Comparison of ENCODE assay signal across 1 cellular context in the genomic region with DNA sequence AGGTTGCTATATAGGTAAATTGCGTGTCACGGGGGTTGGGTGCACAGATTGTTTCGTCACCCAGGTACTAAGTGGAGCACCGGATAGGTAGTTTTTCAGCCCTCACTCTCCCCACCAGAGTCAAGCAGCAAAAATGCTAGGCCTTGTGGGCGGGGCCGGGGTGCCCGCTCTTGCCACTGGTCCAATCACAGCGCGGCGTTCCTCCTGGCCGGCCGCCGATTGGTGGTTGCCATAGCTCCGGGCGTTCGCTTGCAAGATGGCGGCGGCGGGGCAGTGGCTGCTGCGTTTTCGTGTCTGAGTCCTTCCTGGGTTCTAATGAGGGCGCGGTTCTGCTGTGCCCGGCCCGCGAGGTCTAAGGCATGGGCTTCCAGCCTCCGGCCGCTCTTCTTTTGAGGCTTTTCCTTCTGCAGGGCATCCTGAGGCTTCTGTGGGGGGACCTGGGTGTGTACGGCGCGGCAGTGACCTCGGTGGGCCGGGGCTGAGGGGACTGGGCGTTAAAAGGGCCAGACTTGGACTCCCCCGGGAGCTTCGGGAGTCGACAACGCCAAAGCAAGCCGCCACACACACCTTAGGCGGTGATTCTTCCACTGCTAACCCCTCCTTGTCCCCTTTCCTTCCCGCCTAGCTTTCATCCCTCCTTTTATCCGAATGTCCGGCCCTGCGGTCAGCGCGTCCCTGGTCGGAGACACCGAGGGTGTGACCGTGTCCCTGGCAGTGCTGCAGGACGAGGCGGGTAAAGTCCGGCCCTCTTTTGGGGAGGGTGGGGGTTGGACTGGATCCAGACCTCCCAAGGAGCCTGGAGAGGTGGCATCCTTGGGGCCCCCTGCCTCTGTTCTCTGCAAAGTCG.
TF ChIP-seq lines count a peak whose summit lies in the region.

A gene (plus strand): TSS at position 232 of the 847 bp plus-strand sequence. CDS start 128 bp downstream, at position 360.

TF ChIP-seq in HEK293, 187 proteins besides CTCF, POLR2A, EP300 and RAD21 (continued from another document and continues in another):
- TF ChIP-seq, protein P1, sequence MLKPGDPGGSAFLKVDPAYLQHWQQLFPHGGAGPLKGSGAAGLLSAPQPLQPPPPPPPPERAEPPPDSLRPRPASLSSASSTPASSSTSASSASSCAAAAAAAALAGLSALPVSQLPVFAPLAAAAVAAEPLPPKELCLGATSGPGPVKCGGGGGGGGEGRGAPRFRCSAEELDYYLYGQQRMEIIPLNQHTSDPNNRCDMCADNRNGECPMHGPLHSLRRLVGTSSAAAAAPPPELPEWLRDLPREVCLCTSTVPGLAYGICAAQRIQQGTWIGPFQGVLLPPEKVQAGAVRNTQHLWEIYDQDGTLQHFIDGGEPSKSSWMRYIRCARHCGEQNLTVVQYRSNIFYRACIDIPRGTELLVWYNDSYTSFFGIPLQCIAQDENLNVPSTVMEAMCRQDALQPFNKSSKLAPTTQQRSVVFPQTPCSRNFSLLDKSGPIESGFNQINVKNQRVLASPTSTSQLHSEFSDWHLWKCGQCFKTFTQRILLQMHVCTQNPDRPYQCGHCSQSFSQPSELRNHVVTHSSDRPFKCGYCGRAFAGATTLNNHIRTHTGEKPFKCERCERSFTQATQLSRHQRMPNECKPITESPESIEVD (tag by site-specific recombination; IDR thresholded peaks at IDR 0.05), result no peak
- 0 out of 2 replicates have a peak, but pooled peaks have one; percentile 34 for TF ChIP-seq ZNF2 (tag by site-specific recombination; IDR thresholded peaks at IDR 0.05)
- TF ChIP-seq, protein P2, sequence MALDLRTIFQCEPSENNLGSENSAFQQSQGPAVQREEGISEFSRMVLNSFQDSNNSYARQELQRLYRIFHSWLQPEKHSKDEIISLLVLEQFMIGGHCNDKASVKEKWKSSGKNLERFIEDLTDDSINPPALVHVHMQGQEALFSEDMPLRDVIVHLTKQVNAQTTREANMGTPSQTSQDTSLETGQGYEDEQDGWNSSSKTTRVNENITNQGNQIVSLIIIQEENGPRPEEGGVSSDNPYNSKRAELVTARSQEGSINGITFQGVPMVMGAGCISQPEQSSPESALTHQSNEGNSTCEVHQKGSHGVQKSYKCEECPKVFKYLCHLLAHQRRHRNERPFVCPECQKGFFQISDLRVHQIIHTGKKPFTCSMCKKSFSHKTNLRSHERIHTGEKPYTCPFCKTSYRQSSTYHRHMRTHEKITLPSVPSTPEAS (tag by site-specific recombination; IDR thresholded peaks at IDR 0.05), result no peak
- no peak for TF ChIP-seq ZBTB48 (tag by site-specific recombination; IDR thresholded peaks at IDR 0.05)
- TF ChIP-seq SP2 (tag by site-specific recombination; IDR thresholded peaks at IDR 0.05), result peak; percentile 84
- TF ChIP-seq, protein P3, sequence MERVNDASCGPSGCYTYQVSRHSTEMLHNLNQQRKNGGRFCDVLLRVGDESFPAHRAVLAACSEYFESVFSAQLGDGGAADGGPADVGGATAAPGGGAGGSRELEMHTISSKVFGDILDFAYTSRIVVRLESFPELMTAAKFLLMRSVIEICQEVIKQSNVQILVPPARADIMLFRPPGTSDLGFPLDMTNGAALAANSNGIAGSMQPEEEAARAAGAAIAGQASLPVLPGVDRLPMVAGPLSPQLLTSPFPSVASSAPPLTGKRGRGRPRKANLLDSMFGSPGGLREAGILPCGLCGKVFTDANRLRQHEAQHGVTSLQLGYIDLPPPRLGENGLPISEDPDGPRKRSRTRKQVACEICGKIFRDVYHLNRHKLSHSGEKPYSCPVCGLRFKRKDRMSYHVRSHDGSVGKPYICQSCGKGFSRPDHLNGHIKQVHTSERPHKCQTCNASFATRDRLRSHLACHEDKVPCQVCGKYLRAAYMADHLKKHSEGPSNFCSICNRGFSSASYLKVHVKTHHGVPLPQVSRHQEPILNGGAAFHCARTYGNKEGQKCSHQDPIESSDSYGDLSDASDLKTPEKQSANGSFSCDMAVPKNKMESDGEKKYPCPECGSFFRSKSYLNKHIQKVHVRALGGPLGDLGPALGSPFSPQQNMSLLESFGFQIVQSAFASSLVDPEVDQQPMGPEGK (tag by site-specific recombination; IDR thresholded peaks at IDR 0.05), result peak; percentile 21; the same call in 1 of the 2 replicates
- TF ChIP-seq, protein P4, sequence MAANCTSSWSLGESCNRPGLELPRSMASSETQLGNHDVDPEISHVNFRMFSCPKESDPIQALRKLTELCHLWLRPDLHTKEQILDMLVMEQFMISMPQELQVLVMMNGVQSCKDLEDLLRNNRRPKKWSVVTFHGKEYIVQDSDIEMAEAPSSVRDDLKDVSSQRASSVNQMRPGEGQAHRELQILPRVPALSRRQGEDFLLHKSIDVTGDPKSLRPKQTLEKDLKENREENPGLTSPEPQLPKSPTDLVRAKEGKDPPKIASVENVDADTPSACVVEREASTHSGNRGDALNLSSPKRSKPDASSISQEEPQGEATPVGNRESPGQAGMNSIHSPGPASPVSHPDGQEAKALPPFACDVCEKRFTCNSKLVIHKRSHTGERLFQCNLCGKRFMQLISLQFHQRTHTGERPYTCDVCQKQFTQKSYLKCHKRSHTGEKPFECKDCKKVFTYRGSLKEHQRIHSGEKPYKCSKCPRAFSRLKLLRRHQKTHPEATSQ (tag by site-specific recombination; IDR thresholded peaks at IDR 0.05), result no peak
- TF ChIP-seq ZNF621 (tag by site-specific recombination; IDR thresholded peaks at IDR 0.05), result no peak
- no peak for TF ChIP-seq ZNF658 (tag by site-specific recombination; IDR thresholded peaks at IDR 0.05)
- TF ChIP-seq PRDM1 (tag by site-specific recombination; IDR thresholded peaks at IDR 0.05), result no peak
- TF ChIP-seq ZNF561 (tag by site-specific recombination; IDR thresholded peaks at IDR 0.05; ENCODE audit: borderline replicate concordance), result 0 out of 2 replicates have a peak, but pooled peaks have one; percentile 36
- TF ChIP-seq, protein P5, sequence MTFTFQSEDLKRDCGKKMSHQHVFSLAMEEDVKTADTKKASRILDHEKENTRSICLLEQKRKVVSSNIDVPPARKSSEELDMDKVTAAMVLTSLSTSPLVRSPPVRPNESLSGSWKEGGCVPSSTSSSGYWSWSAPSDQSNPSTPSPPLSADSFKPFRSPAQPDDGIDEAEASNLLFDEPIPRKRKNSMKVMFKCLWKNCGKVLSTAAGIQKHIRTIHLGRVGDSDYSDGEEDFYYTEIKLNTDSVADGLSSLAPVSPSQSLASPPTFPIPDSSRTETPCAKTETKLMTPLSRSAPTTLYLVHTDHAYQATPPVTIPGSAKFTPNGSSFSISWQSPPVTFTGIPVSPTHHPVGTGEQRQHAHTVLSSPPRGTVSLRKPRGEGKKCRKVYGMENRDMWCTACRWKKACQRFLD (tag by site-specific recombination; IDR thresholded peaks at IDR 0.05), result no peak
- TF ChIP-seq ZNF560 (tag by site-specific recombination; IDR thresholded peaks at IDR 0.05; ENCODE audit: borderline replicate concordance), result no peak
- no peak for TF ChIP-seq ZNF837 (tag by site-specific recombination; IDR thresholded peaks at IDR 0.05)
- TF ChIP-seq ZNF768 (tag by site-specific recombination; IDR thresholded peaks at IDR 0.05), result no peak
- TF ChIP-seq, protein P6, sequence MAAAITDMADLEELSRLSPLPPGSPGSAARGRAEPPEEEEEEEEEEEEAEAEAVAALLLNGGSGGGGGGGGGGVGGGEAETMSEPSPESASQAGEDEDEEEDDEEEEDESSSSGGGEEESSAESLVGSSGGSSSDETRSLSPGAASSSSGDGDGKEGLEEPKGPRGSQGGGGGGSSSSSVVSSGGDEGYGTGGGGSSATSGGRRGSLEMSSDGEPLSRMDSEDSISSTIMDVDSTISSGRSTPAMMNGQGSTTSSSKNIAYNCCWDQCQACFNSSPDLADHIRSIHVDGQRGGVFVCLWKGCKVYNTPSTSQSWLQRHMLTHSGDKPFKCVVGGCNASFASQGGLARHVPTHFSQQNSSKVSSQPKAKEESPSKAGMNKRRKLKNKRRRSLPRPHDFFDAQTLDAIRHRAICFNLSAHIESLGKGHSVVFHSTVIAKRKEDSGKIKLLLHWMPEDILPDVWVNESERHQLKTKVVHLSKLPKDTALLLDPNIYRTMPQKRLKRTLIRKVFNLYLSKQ (tag by site-specific recombination; IDR thresholded peaks at IDR 0.05; ENCODE audit: borderline replicate concordance), result no peak
- no peak for TF ChIP-seq ZNF223 (tag by site-specific recombination; IDR thresholded peaks at IDR 0.05)
- 0 out of 2 replicates have a peak, but pooled peaks have one; percentile 45 for TF ChIP-seq KLF7 (tag by site-specific recombination; IDR thresholded peaks at IDR 0.05; ENCODE audit: borderline replicate concordance)
- TF ChIP-seq ZNF146 (tag by site-specific recombination; IDR thresholded peaks at IDR 0.05), result no peak
- TF ChIP-seq ZNF302 (tag by site-specific recombination; IDR thresholded peaks at IDR 0.05; ENCODE audit: low read depth), result no peak
- no peak for TF ChIP-seq ZNF544 (tag by site-specific recombination; IDR thresholded peaks at IDR 0.05)
- no peak for TF ChIP-seq ZNF23 (tag by site-specific recombination; IDR thresholded peaks at IDR 0.05; ENCODE audit: borderline replicate concordance)
- no peak for TF ChIP-seq ZNF211 (tag by site-specific recombination; IDR thresholded peaks at IDR 0.05; ENCODE audit: low read depth)
- TF ChIP-seq BCL11A (tag by site-specific recombination; IDR thresholded peaks at IDR 0.05; ENCODE audit: low read depth), result no peak
- TF ChIP-seq ZBTB8A (tag by site-specific recombination; IDR thresholded peaks at IDR 0.05), result peak; percentile 70
- no peak for TF ChIP-seq ZSCAN23 (tag by site-specific recombination; IDR thresholded peaks at IDR 0.05)
- TF ChIP-seq, protein P7, sequence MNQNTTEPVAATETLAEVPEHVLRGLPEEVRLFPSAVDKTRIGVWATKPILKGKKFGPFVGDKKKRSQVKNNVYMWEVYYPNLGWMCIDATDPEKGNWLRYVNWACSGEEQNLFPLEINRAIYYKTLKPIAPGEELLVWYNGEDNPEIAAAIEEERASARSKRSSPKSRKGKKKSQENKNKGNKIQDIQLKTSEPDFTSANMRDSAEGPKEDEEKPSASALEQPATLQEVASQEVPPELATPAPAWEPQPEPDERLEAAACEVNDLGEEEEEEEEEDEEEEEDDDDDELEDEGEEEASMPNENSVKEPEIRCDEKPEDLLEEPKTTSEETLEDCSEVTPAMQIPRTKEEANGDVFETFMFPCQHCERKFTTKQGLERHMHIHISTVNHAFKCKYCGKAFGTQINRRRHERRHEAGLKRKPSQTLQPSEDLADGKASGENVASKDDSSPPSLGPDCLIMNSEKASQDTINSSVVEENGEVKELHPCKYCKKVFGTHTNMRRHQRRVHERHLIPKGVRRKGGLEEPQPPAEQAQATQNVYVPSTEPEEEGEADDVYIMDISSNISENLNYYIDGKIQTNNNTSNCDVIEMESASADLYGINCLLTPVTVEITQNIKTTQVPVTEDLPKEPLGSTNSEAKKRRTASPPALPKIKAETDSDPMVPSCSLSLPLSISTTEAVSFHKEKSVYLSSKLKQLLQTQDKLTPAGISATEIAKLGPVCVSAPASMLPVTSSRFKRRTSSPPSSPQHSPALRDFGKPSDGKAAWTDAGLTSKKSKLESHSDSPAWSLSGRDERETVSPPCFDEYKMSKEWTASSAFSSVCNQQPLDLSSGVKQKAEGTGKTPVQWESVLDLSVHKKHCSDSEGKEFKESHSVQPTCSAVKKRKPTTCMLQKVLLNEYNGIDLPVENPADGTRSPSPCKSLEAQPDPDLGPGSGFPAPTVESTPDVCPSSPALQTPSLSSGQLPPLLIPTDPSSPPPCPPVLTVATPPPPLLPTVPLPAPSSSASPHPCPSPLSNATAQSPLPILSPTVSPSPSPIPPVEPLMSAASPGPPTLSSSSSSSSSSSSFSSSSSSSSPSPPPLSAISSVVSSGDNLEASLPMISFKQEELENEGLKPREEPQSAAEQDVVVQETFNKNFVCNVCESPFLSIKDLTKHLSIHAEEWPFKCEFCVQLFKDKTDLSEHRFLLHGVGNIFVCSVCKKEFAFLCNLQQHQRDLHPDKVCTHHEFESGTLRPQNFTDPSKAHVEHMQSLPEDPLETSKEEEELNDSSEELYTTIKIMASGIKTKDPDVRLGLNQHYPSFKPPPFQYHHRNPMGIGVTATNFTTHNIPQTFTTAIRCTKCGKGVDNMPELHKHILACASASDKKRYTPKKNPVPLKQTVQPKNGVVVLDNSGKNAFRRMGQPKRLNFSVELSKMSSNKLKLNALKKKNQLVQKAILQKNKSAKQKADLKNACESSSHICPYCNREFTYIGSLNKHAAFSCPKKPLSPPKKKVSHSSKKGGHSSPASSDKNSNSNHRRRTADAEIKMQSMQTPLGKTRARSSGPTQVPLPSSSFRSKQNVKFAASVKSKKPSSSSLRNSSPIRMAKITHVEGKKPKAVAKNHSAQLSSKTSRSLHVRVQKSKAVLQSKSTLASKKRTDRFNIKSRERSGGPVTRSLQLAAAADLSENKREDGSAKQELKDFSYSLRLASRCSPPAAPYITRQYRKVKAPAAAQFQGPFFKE (tag by site-specific recombination; IDR thresholded peaks at IDR 0.05; ENCODE audit: borderline replicate concordance), result no peak
- no peak for TF ChIP-seq SCRT1 (tag by site-specific recombination; IDR thresholded peaks at IDR 0.05; ENCODE audit: borderline replicate concordance)
- no peak for TF ChIP-seq FEZF1 (tag by site-specific recombination; IDR thresholded peaks at IDR 0.05)
- TF ChIP-seq ZFP69B (tag by site-specific recombination; IDR thresholded peaks at IDR 0.05), result peak; percentile 69
- TF ChIP-seq, protein P8, sequence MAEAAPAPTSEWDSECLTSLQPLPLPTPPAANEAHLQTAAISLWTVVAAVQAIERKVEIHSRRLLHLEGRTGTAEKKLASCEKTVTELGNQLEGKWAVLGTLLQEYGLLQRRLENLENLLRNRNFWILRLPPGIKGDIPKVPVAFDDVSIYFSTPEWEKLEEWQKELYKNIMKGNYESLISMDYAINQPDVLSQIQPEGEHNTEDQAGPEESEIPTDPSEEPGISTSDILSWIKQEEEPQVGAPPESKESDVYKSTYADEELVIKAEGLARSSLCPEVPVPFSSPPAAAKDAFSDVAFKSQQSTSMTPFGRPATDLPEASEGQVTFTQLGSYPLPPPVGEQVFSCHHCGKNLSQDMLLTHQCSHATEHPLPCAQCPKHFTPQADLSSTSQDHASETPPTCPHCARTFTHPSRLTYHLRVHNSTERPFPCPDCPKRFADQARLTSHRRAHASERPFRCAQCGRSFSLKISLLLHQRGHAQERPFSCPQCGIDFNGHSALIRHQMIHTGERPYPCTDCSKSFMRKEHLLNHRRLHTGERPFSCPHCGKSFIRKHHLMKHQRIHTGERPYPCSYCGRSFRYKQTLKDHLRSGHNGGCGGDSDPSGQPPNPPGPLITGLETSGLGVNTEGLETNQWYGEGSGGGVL (tag by site-specific recombination; IDR thresholded peaks at IDR 0.05), result no peak
- no peak; the same call in 1 of the 2 replicates for TF ChIP-seq MYNN (tag by site-specific recombination; IDR thresholded peaks at IDR 0.05; ENCODE audit: borderline replicate concordance)
- TF ChIP-seq ZSCAN30 (tag by site-specific recombination; IDR thresholded peaks at IDR 0.05), result no peak
- TF ChIP-seq ZNF747 (tag by site-specific recombination; IDR thresholded peaks at IDR 0.05), result no peak
- TF ChIP-seq, protein P9, sequence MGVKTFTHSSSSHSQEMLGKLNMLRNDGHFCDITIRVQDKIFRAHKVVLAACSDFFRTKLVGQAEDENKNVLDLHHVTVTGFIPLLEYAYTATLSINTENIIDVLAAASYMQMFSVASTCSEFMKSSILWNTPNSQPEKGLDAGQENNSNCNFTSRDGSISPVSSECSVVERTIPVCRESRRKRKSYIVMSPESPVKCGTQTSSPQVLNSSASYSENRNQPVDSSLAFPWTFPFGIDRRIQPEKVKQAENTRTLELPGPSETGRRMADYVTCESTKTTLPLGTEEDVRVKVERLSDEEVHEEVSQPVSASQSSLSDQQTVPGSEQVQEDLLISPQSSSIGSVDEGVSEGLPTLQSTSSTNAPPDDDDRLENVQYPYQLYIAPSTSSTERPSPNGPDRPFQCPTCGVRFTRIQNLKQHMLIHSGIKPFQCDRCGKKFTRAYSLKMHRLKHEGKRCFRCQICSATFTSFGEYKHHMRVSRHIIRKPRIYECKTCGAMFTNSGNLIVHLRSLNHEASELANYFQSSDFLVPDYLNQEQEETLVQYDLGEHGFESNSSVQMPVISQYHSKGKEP (tag by site-specific recombination; IDR thresholded peaks at IDR 0.05), result no peak
- no peak for TF ChIP-seq ZNF664 (tag by site-specific recombination; IDR thresholded peaks at IDR 0.05)
- TF ChIP-seq ZNF133 (tag by site-specific recombination; IDR thresholded peaks at IDR 0.05), result no peak
